15 cellular contexts compared by ENCODE assay signal in the genomic region with DNA sequence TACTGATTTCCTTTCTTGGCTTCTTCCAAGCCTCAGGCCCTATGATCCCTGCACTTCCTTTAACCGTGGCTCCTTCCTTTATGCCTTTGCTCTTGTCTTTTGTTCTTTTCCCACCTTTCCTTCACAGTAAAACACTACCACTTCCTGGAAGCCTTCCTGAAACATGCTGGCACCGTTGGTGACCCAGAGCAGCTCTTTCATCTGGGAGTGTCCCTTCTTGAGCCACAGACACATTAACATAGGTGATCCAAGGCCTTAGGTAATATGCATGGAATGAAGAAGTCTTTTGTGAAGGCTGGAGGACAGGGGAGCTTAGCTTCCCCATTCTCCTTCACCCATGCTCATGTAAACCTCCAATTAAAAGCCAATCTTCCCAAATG. TPM values are rescaled to one million over a fixed set of nuclear protein-coding genes. Genes with fewer than 3 reads are reported as not detected.
A peak's percentile ranks its signal among the peaks of the same experiment; 100 is the strongest.
DNase-seq lines count a peak whose midpoint lies in the region; ATAC-seq, FAIRE-seq and TF ChIP-seq lines count a peak whose summit lies in the region.
"Had no signal": no experiment of that assay in that cellular context is flagged by ENCODE, and none has a peak within 500 bp of the region (broad histone marks: within the 10 kb centered on the region; RNA-seq: fewer than 3 reads in every experiment).

No MANE protein-coding gene starts in this region.

- peak overlapping the region; percentile 77 for H3K27ac ChIP-seq in left ventricle myocardium inferior (replicated peaks)
- peak overlapping the region; percentile 65 to 84 (median 80) for H3K27ac ChIP-seq in esophagus squamous epithelium
- peak overlapping the region in 3 of 4 donors; percentile 28 to 57 (median 31) for H3K27ac ChIP-seq in pancreas
- H3K27ac ChIP-seq in aorta (ENCODE audit: low read depth in 1 of 2, low read length in 2 of 2), result peak overlapping the region; percentile 75 to 95

- no peaks in the 10 kb centered on the region for H3K9me3 ChIP-seq in left ventricle myocardium inferior (replicated peaks)
- no peaks in the 10 kb centered on the region for H3K9me3 ChIP-seq in esophagus squamous epithelium
- no peaks in the 10 kb centered on the region for H3K9me3 ChIP-seq in pancreas
- no peaks in the 10 kb centered on the region for H3K9me3 ChIP-seq in aorta (ENCODE audit: control insufficient read depth, low read length)

- FAIRE-seq in pancreas (lab: Jason Lieb, UNC), result no peak

- ATAC-seq in left cardiac atrium, result no peak
- ATAC-seq in pancreas, result peak in 3 of 4 donors; percentile 17 to 57 (median 25)
- ATAC-seq in aorta (ENCODE audit: low FRiP score), result no peak
- no peak for ATAC-seq in GM18907 (IDR thresholded peaks at IDR 0.05; ENCODE audit: unreplicated experiment)
- ATAC-seq: naive thymus-derived CD8-positive, alpha-beta T cell had no signal

- TF ChIP-seq CTCF in left ventricle myocardium inferior (IDR thresholded peaks at IDR 0.05; ENCODE audit: borderline replicate concordance), result no peak
- TF ChIP-seq CTCF in esophagus squamous epithelium (IDR thresholded peaks at IDR 0.05), result no peak
- TF ChIP-seq CTCF in pancreas (IDR thresholded peaks at IDR 0.05), result no peak

- H3K4me1 ChIP-seq in left ventricle myocardium inferior, result peaks cover 62% of the 10 kb centered on the region
- peaks cover 44 to 96% (median 63%) of the 10 kb centered on the region in 3 donors for H3K4me1 ChIP-seq in esophagus squamous epithelium
- H3K4me1 ChIP-seq in pancreas, result no peaks in the 10 kb centered on the region
- peaks cover 5 to 8% of the 10 kb centered on the region in 2 donors for H3K4me1 ChIP-seq in aorta (ENCODE audit: control insufficient read depth in 1 of 2, insufficient read depth in 2 of 2, low read length in 2 of 2)

- 19 to 48% methylated on average over 2 of the region's 2 CpGs for WGBS in esophagus squamous epithelium, 2 donors
- 55 to 60% methylated on average over 2 of the region's 2 CpGs for WGBS in pancreas, 2 donors
- 14 to 25% methylated on average over 2 of the region's 2 CpGs for WGBS in aorta, 2 donors

- DNase-seq in left ventricle myocardium inferior, result no peak
- no peak for DNase-seq in left cardiac atrium
- DNase-seq in esophagus squamous epithelium (lab: John Stamatoyannopoulos, UW), result no peak
- DNase-seq in pancreas, result no peak
- no peak for DNase-seq in aorta
- DNase-seq in COR-L47 (lab: John Stamatoyannopoulos, UW), result no peak
- no peak for DNase-seq in NCI-H146 treated with DMSO at 0.1 percent for 48 hours (lab: John Stamatoyannopoulos, UW; ENCODE audit: unreplicated experiment)
- DNase-seq: activated naive CD4-positive, alpha-beta T cell treated with anti-CD3 and anti-CD28 coated beads, Interleukin-2, amount 10 ng/mL, durations not matched to agents 7 days and 5 days; naive thymus-derived CD8-positive, alpha-beta T cell; NCI-H187; NCI-H526 treated with DMSO at 0.1 percent for 48 hours had no signal

- TF ChIP-seq POLR2A in esophagus squamous epithelium (IDR thresholded peaks at IDR 0.05), result no peak

- intact Hi-C loops in left ventricle myocardium inferior (cut with micrococcal nuclease), result no loop called here
- intact Hi-C loops in left cardiac atrium (cut with DNase I), result no loop called here
- intact Hi-C loops in esophagus squamous epithelium (cut with DNase I), result no loop called here
- intact Hi-C loops in pancreas (cut with DNase I), result no loop called here
- intact Hi-C loops in aorta (cut with DNase I), result loop anchor here in 1 of 2 donors (2.0 kb wide), 1 partner anchor 38 kb away; no protein-coding TSS in a partner anchor

- H3K27me3 ChIP-seq in left ventricle myocardium inferior (ENCODE audit: low read depth), result no peaks in the 10 kb centered on the region
- H3K27me3 ChIP-seq in esophagus squamous epithelium, result no peaks in the 10 kb centered on the region
- no peaks in the 10 kb centered on the region for H3K27me3 ChIP-seq in pancreas
- no peaks in the 10 kb centered on the region for H3K27me3 ChIP-seq in aorta (ENCODE audit: control insufficient read depth in 1 of 2, insufficient read depth in 2 of 2, low read length in 1 of 2)

- H3K4me3 ChIP-seq in left ventricle myocardium inferior, result no peak overlapping the region
- no peak overlapping the region for H3K4me3 ChIP-seq in esophagus squamous epithelium
- H3K4me3 ChIP-seq in pancreas, result no peak overlapping the region
- no peak overlapping the region for H3K4me3 ChIP-seq in aorta (ENCODE audit: low read length in 2 of 2)
- H3K4me3 ChIP-seq: skin epidermis had no signal

- no peaks in the 10 kb centered on the region for H3K36me3 ChIP-seq in left ventricle myocardium inferior
- no peaks in the 10 kb centered on the region for H3K36me3 ChIP-seq in esophagus squamous epithelium
- no peaks in the 10 kb centered on the region for H3K36me3 ChIP-seq in pancreas
- no peaks in the 10 kb centered on the region for H3K36me3 ChIP-seq in aorta (ENCODE audit: control insufficient read depth in 1 of 2, insufficient read depth in 2 of 2, low read length in 1 of 2)

RNA-seq across cellular contexts. Expression of a gene that starts 39.4 kb away (rescaled TPM):
- 44.4 TPM for total RNA-seq in left ventricle myocardium inferior
- total RNA-seq in left cardiac atrium, result 10 to 100 TPM; 47.9 to 59.3 TPM
- 10 to 100 TPM; 54.5 to 99.0 (median 59.1) TPM for total RNA-seq in esophagus squamous epithelium
- 10 to 100 TPM; 25.3 to 35.7 (median 32.4) TPM for total RNA-seq in pancreas
- 10 to 100 TPM; 11.9 to 17.9 TPM for polyA plus RNA-seq in pancreas
- 100 to 1,000 TPM in 1 of 2 donors, 10 to 100 TPM in 1; 82.1 to 118 TPM for total RNA-seq in aorta
- polyA plus RNA-seq in aorta, result 10 to 100 TPM; 12.4 to 29.3 TPM
- total RNA-seq: activated CD8-positive, alpha-beta memory T cell treated with anti-CD3 and anti-CD28 coated beads for 36 hours; naive thymus-derived CD8-positive, alpha-beta T cell had no signal
- polyA plus RNA-seq: IgD-negative memory B cell; naive thymus-derived CD8-positive, alpha-beta T cell had no signal

Comparison
In these comparisons a context has a peak if more than half of its experiments do, and no peak if none do; other contexts are left out.
1. H3K27ac ChIP-seq: peak in every context shown above with its lines; median percentile 85 in aorta; 80 in esophagus squamous epithelium; 77 in left ventricle myocardium inferior; 31 in pancreas.
2. ATAC-seq: peak in pancreas (3 of 4); none in left cardiac atrium (0 of 2), aorta (single experiment) and GM18907 (single experiment).